ENCODE assay signal across 8 cellular contexts in genomic region chr3:158097571-158098553, GRCh38. TPM values are rescaled to one million over a fixed set of nuclear protein-coding genes. Genes with fewer than 3 reads are reported as not detected.
DNase-seq lines count a peak whose midpoint lies in the region; ATAC-seq and TF ChIP-seq lines count a peak whose summit lies in the region.

No MANE protein-coding gene starts in this region.

- peak overlapping the region; percentile 91 for H3K27ac Mint-ChIP-seq in nephron progenitor cell

- peak overlapping the region; percentile 87 for H3K4me3 Mint-ChIP-seq in nephron progenitor cell

- H3K4me1 ChIP-seq in upper lobe of left lung, result peaks cover 13 to 26% (median 19%) of the 10 kb centered on the region in 4 donors

- H3K27me3 Mint-ChIP-seq in nephron progenitor cell (ENCODE audit: low read depth, poor library complexity), result peaks cover 100% of the 10 kb centered on the region

- H3K27ac ChIP-seq in epithelial cell of prostate (no peak overlapping the region), upper lobe of left lung (no peak overlapping the region)

- TF ChIP-seq CTCF in nephron progenitor cell (IDR thresholded peaks at IDR 0.05) (no peak), upper lobe of left lung (IDR thresholded peaks at IDR 0.05) (no peak)

- peaks cover 27% of the 10 kb centered on the region for H3K4me1 Mint-ChIP-seq in nephron progenitor cell

- peak overlapping the region; percentile 16 to 57 (median 48) for H3K4me3 ChIP-seq in upper lobe of left lung

- H3K27me3 ChIP-seq in upper lobe of left lung, result peaks cover 2 to 79% (median 34%) of the 10 kb centered on the region in 4 donors

- no peaks in the 10 kb centered on the region for H3K36me3 ChIP-seq in upper lobe of left lung

- H3K9me3 Mint-ChIP-seq in nephron progenitor cell, result no peaks in the 10 kb centered on the region

- H3K9me3 ChIP-seq in upper lobe of left lung, result no peaks in the 10 kb centered on the region

- DNase-seq in NCI-H345 treated with DMSO at 0.1 percent for 48 hours (lab: John Stamatoyannopoulos, UW; ENCODE audit: unreplicated experiment), result peak; percentile 66
- peak; percentile 87 for DNase-seq in activated CD8-positive, alpha-beta memory T cell treated with anti-CD3 and anti-CD28 coated beads for 24 hours
- peak; percentile 41 for DNase-seq in epithelial cell of prostate (ENCODE audit: low read depth, low spot score)
- peak; percentile 87 for DNase-seq in nephron progenitor cell
- peak; percentile 75 to 95 for DNase-seq in upper lobe of left lung
- no peak for DNase-seq in NCI-H82 (lab: John Stamatoyannopoulos, UW)

- TF ChIP-seq POLR2A in upper lobe of left lung (IDR thresholded peaks at IDR 0.05), result no peak

- no peak for TF ChIP-seq EP300 in upper lobe of left lung (IDR thresholded peaks at IDR 0.05)

- H3K36me3 Mint-ChIP-seq in nephron progenitor cell (ENCODE audit: low read depth), result no peaks in the 10 kb centered on the region

- 4 to 7% methylated on average over 29 to 68 of the region's 68 CpGs for WGBS in upper lobe of left lung, 2 donors

- ATAC-seq in GM18519 (IDR thresholded peaks at IDR 0.05; ENCODE audit: low FRiP score, unreplicated experiment) (peak; percentile 94), HG03025 (IDR thresholded peaks at IDR 0.05; ENCODE audit: low FRiP score, unreplicated experiment) (peak; percentile 83), upper lobe of left lung (ENCODE audit: low FRiP score in 2 of 2) (peak; percentile 77 to 89)

RNA-seq across cellular contexts. Expression of gene SHOX2, which starts 8.4 kb away (rescaled TPM):
- total RNA-seq in upper lobe of left lung, result under 1 TPM in 4 of 6 donors, not detected in 2; under 0.01 to 0.54 (median 0.14) TPM

RNA-seq across cellular contexts. Expression of gene RSRC1, which starts 12.0 kb away (rescaled TPM):
- total RNA-seq in upper lobe of left lung, result 10 to 100 TPM; 21.4 to 87.0 (median 24.5) TPM
